Comparison of ENCODE assay signal across 8 cellular contexts in genomic region chr17:42067371-42068180, GRCh38. TPM values are rescaled to one million over a fixed set of nuclear protein-coding genes. Genes with fewer than 3 reads are reported as not detected.
DNase-seq lines count a peak whose midpoint lies in the region; TF ChIP-seq lines count a peak whose summit lies in the region.

No MANE protein-coding gene starts in this region.

- H3K27me3 ChIP-seq in stomach = peaks cover 0 to 31% (median 19%) of the 10 kb centered on the region in 3 donors

- no peak overlapping the region for H3K27ac Mint-ChIP-seq in nephron

- H3K4me1 Mint-ChIP-seq in nephron = peaks cover 22% of the 10 kb centered on the region

- no peaks in the 10 kb centered on the region for H3K36me3 Mint-ChIP-seq in nephron (ENCODE audit: low read depth)

- H3K4me3 Mint-ChIP-seq in nephron = no peak overlapping the region

- 20 to 35% (median 34%) methylated on average over 11 to 14 of the region's 14 CpGs for whole genome bisulfite sequencing in stomach, 5 donors

- no peaks in the 10 kb centered on the region for H3K9me3 ChIP-seq in stomach

- no peak for TF ChIP-seq POLR2A in stomach (IDR thresholded peaks at IDR 0.05)

- intact Hi-C loops in stomach (cut with DNase I; ENCODE audit: low total_unique reads) = no loop called here

- DNase-seq in NCI-H510A treated with DMSO at 0.1 percent for 48 hours (lab: John Stamatoyannopoulos, UW) = peak; percentile 14
- DNase-seq in NCI-H510A (lab: John Stamatoyannopoulos, UW) = no peak
- peak; percentile 42 to 74 for DNase-seq in NCI-H524 (lab: John Stamatoyannopoulos, UW)
- DNase-seq in activated CD8-positive, alpha-beta memory T cell treated with anti-CD3 and anti-CD28 coated beads for 48 hours (ENCODE audit: low read depth in 2 of 3, low spot score in 2 of 3) = peak in 2 of 3 experiments; percentile 52 to 59
- DNase-seq in epithelial cell of esophagus (ENCODE audit: low read depth) = peak; percentile 55
- peak; percentile 74 for DNase-seq in stomach
- DNase-seq in HPDE6-E6E7 (ENCODE audit: extremely low spot score) = no peak

- peaks cover 24% of the 10 kb centered on the region for H3K27me3 Mint-ChIP-seq in nephron (ENCODE audit: low read depth)

- peak; percentile 93 for TF ChIP-seq CTCF in epithelial cell of esophagus (IDR thresholded peaks at IDR 0.05; ENCODE audit: insufficient read depth, low read depth, low read length, missing control alignments)
- peak; percentile 88 to 91 (median 89) for TF ChIP-seq CTCF in nephron (IDR thresholded peaks at IDR 0.05; ENCODE audit: unreplicated experiment in 3 of 3)
- peak in 5 of 7 experiments; percentile 82 to 98 (median 95) for TF ChIP-seq CTCF in stomach (IDR thresholded peaks at IDR 0.05)

- no peak for TF ChIP-seq EP300 in stomach (IDR thresholded peaks at IDR 0.05)

- H3K4me3 ChIP-seq in epithelial cell of esophagus (ENCODE audit: low read length) = no peak overlapping the region
- no peak overlapping the region for H3K4me3 ChIP-seq in stomach

- no peak overlapping the region for H3K27ac ChIP-seq in stomach

- no peaks in the 10 kb centered on the region for H3K9me3 Mint-ChIP-seq in nephron

- no peaks in the 10 kb centered on the region for H3K36me3 ChIP-seq in stomach

- peaks cover 9 to 10% (median 10%) of the 10 kb centered on the region in 4 donors for H3K4me1 ChIP-seq in stomach

RNA-seq across cellular contexts. Expression of gene C17orf113, which starts 17.2 kb away (rescaled TPM):
- 1 to 10 TPM in 3 of 5 donors, not detected in 2; 1.8 to 5.2 (median 2.5) TPM for total RNA-seq in stomach
- under 1 TPM; 0.31 to 0.92 (median 0.68) TPM for polyA plus RNA-seq in stomach

RNA-seq across cellular contexts. Expression of gene ZNF385C, which starts 30.7 kb away (rescaled TPM):
- total RNA-seq in stomach = under 1 TPM in 1 of 5 donors, not detected in 4; 0.87 TPM
- 1 to 10 TPM in 1 of 3 donors, under 1 TPM in 2; 0.31 to 1.4 (median 0.53) TPM for polyA plus RNA-seq in stomach

RNA-seq across cellular contexts. Expression of gene DHX58, which starts 44.9 kb away (rescaled TPM):
- 10 to 100 TPM in 2 of 5 donors, 1 to 10 TPM in 3; 3.2 to 21.9 (median 9.8) TPM for total RNA-seq in stomach
- 10 to 100 TPM; 15.1 to 23.4 (median 20.3) TPM for polyA plus RNA-seq in stomach

RNA-seq across cellular contexts. Expression of gene NKIRAS2, which starts 47.7 kb away (rescaled TPM):
- 10 to 100 TPM in 4 of 5 donors, 1 to 10 TPM in 1; 7.5 to 27.4 (median 19.6) TPM for total RNA-seq in stomach
- polyA plus RNA-seq in stomach = 10 to 100 TPM; 16.8 to 28.5 (median 27.6) TPM

RNA-seq across cellular contexts. Expression of gene DNAJC7, which starts 50.3 kb away (rescaled TPM):
- 100 to 1,000 TPM in 1 of 5 donors, 10 to 100 TPM in 4; 12.3 to 161 (median 61.6) TPM for total RNA-seq in stomach
- 10 to 100 TPM; 66.7 to 93.3 (median 74.5) TPM for polyA plus RNA-seq in stomach

Comparison
In these comparisons a context has a peak if more than half of its experiments do, and no peak if none do; other contexts are left out.
1. DNase-seq: peak in NCI-H510A treated with DMSO at 0.1 percent for 48 hours (single experiment), NCI-H524 (2 of 2), activated CD8-positive, alpha-beta memory T cell treated with anti-CD3 and anti-CD28 coated beads for 48 hours (2 of 3), epithelial cell of esophagus (single experiment) and stomach (single experiment); none in NCI-H510A (single experiment) and HPDE6-E6E7 (single experiment).
2. Peak in every context shown above with its lines, with median percentiles within 50 percentile points of each other: CTCF ChIP-seq.